ENCODE assay signal across 8 cellular contexts in genomic region chr2:108594982-108595464, GRCh38.
A peak's percentile ranks its signal among the peaks of the same experiment; 100 is the strongest.
DNase-seq lines count a peak whose midpoint lies in the region; ATAC-seq and TF ChIP-seq lines count a peak whose summit lies in the region.

No MANE protein-coding gene starts in this region.

- H3K9me3 ChIP-seq in RWPE2 (ENCODE audit: severe bottlenecking) (no peaks in the 10 kb centered on the region), prostate gland (no peaks in the 10 kb centered on the region)

- intact Hi-C loops in prostate gland (cut with DNase I) (no loop called here), head of caudate nucleus (cut with DNase I) (no loop called here)

- no peak for TF ChIP-seq CTCF in RWPE2 (IDR thresholded peaks at IDR 0.05; ENCODE audit: poor library complexity, severe bottlenecking)
- no peak for TF ChIP-seq CTCF in epithelial cell of proximal tubule (conservative IDR thresholded peaks at IDR 0.05; ENCODE audit: low read depth, low read length)
- no peak for TF ChIP-seq CTCF in prostate gland (IDR thresholded peaks at IDR 0.05)
- no peak for TF ChIP-seq CTCF in GM13976 (IDR thresholded peaks at IDR 0.05; ENCODE audit: borderline replicate concordance, control extremely low read depth, extremely low read depth, insufficient read depth, missing control alignments)

- TF ChIP-seq POLR2A in prostate gland (IDR thresholded peaks at IDR 0.05): no peak

- WGBS in prostate gland: 63% methylated on average over 4 of the region's 4 CpGs

- H3K27me3 ChIP-seq in RWPE2 (ENCODE audit: insufficient read depth, poor library complexity, severe bottlenecking) (no peaks in the 10 kb centered on the region), prostate gland (replicated peaks; ENCODE audit: insufficient read depth) (no peaks in the 10 kb centered on the region)

- H3K4me3 ChIP-seq in RWPE2 (ENCODE audit: severe bottlenecking) (no peak overlapping the region), epithelial cell of proximal tubule (ENCODE audit: low read depth, low read length) (no peak overlapping the region), prostate gland (no peak overlapping the region)

- in situ Hi-C loops in GM13976 (cut with MboI; ENCODE audit: low sequenced_read_pairs, unreplicated experiment): loop anchor here (25.0 kb wide), 1 partner anchor 233 kb away; no protein-coding TSS in a partner anchor

- H3K4me1 ChIP-seq in RWPE2 (ENCODE audit: insufficient read depth, poor library complexity, severe bottlenecking) (peaks cover 47% of the 10 kb centered on the region), prostate gland (replicated peaks) (no peaks in the 10 kb centered on the region)

- no peaks in the 10 kb centered on the region for H3K36me3 ChIP-seq in RWPE2 (ENCODE audit: low read depth)
- no peaks in the 10 kb centered on the region for H3K36me3 ChIP-seq in prostate gland

- ATAC-seq in GM18858 (IDR thresholded peaks at IDR 0.05; ENCODE audit: unreplicated experiment) (peak; percentile 39), HG03060 (IDR thresholded peaks at IDR 0.05; ENCODE audit: low read depth, unreplicated experiment) (peak; percentile 48), RWPE2 (ENCODE audit: low read depth) (peak; percentile 78), GM21528 (IDR thresholded peaks at IDR 0.05; ENCODE audit: low FRiP score, unreplicated experiment) (no peak)

- H3K27ac ChIP-seq in RWPE2 (ENCODE audit: poor library complexity, severe bottlenecking): peak overlapping the region; percentile 100
- peak overlapping the region; percentile 4 to 44 for H3K27ac ChIP-seq in prostate gland

- DNase-seq in RWPE2 (ENCODE audit: low spot score): peak; percentile 74
- DNase-seq in epithelial cell of proximal tubule (ENCODE audit: low read depth): peak; percentile 89
- DNase-seq in prostate gland (ENCODE audit: low spot score): no peak
- no peak for DNase-seq in GM13976 (ENCODE audit: low spot score)
- DNase-seq in head of caudate nucleus: no peak

Comparison
In these comparisons a context has a peak if more than half of its experiments do, and no peak if none do; other contexts are left out.
1. DNase-seq: peak in RWPE2 (single experiment) and epithelial cell of proximal tubule (single experiment); none in prostate gland (single experiment), GM13976 (single experiment) and head of caudate nucleus (0 of 42).